In the genomic region with DNA sequence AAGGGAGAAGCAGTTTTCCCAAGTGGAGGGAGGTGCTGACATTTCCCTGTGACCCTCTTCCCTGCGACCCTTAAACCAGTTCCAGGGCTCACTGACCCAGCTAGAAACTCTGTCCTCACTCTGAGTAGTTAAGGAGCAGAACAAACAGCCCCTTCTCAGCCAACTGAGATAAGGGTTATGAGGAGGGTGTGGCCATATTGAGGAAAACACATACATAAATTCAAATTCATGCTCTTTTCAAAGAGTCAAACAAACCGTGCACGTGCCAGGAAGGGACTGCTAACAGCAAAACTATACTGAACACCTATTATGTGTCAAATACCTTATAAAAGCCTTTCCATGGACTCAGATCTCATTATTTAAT, we compare ENCODE assay signal across 11 cellular contexts. TPM values are rescaled to one million over a fixed set of nuclear protein-coding genes. Genes with fewer than 3 reads are reported as not detected.
DNase-seq lines count a peak whose midpoint lies in the region; ATAC-seq and TF ChIP-seq lines count a peak whose summit lies in the region.
"Had no signal": no experiment of that assay in that cellular context is flagged by ENCODE, and none has a peak within 500 bp of the region (broad histone marks: within the 10 kb centered on the region; RNA-seq: fewer than 3 reads in every experiment).

No MANE protein-coding gene starts in this region.

- H3K9ac ChIP-seq in SU-DHL-6 (ENCODE audit: low read length): no peak overlapping the region; the same call in 1 of the 2 replicates
- no peak overlapping the region for H3K9ac ChIP-seq in SK-N-SH
- H3K9ac ChIP-seq: KMS-11 had no signal

- POLR2A ChIA-PET in SK-N-SH (lab: Yijun Ruan, JAX): no interaction called here

- no peak for TF ChIP-seq EP300 in esophagus muscularis mucosa (IDR thresholded peaks at IDR 0.05)
- TF ChIP-seq EP300 in stomach (IDR thresholded peaks at IDR 0.05): no peak
- TF ChIP-seq EP300 in SK-N-SH (IDR thresholded peaks at IDR 0.05; ENCODE audit: borderline replicate concordance in 1 of 2, low read depth in 1 of 2, low read length in 1 of 2): no peak

- H3K79me2 ChIP-seq in SU-DHL-6 (ENCODE audit: insufficient read depth, low read length) (peaks cover 41% of the 10 kb centered on the region), SK-N-SH (ENCODE audit: insufficient read depth) (no peaks in the 10 kb centered on the region)

- TF ChIP-seq POLR2A in esophagus muscularis mucosa (IDR thresholded peaks at IDR 0.05; ENCODE audit: low read depth) (no peak), stomach (IDR thresholded peaks at IDR 0.05) (no peak)

- H3K27me3 ChIP-seq in SU-DHL-6 (ENCODE audit: low read length): no peaks in the 10 kb centered on the region
- no peaks in the 10 kb centered on the region for H3K27me3 ChIP-seq in esophagus muscularis mucosa
- no peaks in the 10 kb centered on the region for H3K27me3 ChIP-seq in stomach
- no peaks in the 10 kb centered on the region for H3K27me3 ChIP-seq in SK-N-SH (ENCODE audit: insufficient read depth)

- peak overlapping the region; percentile 81 to 89 (median 84) for H3K27ac Mint-ChIP-seq in IgD-negative memory B cell

- WGBS in esophagus muscularis mucosa: 54% methylated on average over 3 of the region's 3 CpGs
- WGBS in stomach, 5 donors: 12 to 31% (median 24%) methylated on average over 3 of the region's 3 CpGs
- WGBS in SK-N-SH (ENCODE audit: low lambda C conversion rate): 96% methylated on average over 3 of the region's 3 CpGs

- H3K9me2 ChIP-seq in SU-DHL-6 (replicated peaks; ENCODE audit: insufficient read depth, low read length) (no peaks in the 10 kb centered on the region), SK-N-SH (no peaks in the 10 kb centered on the region)

- no peaks in the 10 kb centered on the region for H4K20me1 ChIP-seq in SU-DHL-6 (ENCODE audit: low read depth, low read length)
- H4K20me1 ChIP-seq in SK-N-SH (ENCODE audit: insufficient read depth): no peaks in the 10 kb centered on the region

- intact Hi-C loops in esophagus muscularis mucosa (cut with DNase I) (no loop called here), stomach (cut with DNase I; ENCODE audit: low total_unique reads) (no loop called here)

- H3K27ac ChIP-seq in SU-DHL-6 (ENCODE audit: low read depth, low read length) (peak overlapping the region; percentile 98), esophagus muscularis mucosa (replicated peaks in 1 of 4) (peak overlapping the region; percentile 12 to 58 (median 46)), stomach (peak overlapping the region; percentile 74 to 93 (median 84)), SK-N-SH (ENCODE audit: low read depth in 2 of 2, low read length in 1 of 2) (no peak overlapping the region)
- H3K27ac ChIP-seq: KMS-11 had no signal

- H2AFZ ChIP-seq in SU-DHL-6 (ENCODE audit: low read depth, low read length, severe bottlenecking): no peak overlapping the region
- no peak overlapping the region for H2AFZ ChIP-seq in SK-N-SH (ENCODE audit: low read depth)

- H3K36me3 Mint-ChIP-seq in IgD-negative memory B cell: peaks cover 9% of the 10 kb centered on the region

- no peak for TF ChIP-seq RAD21 in SK-N-SH (IDR thresholded peaks at IDR 0.05; ENCODE audit: low read length)

- H3K36me3 ChIP-seq in SU-DHL-6 (ENCODE audit: low read length) (no peaks in the 10 kb centered on the region), esophagus muscularis mucosa (no peaks in the 10 kb centered on the region), stomach (no peaks in the 10 kb centered on the region), SK-N-SH (replicated peaks in 1 of 2; ENCODE audit: control insufficient read depth in 1 of 2, insufficient read depth in 2 of 2, low read length in 1 of 2) (no peaks in the 10 kb centered on the region)

- no peak for DNase-seq in esophagus muscularis mucosa (ENCODE audit: extremely low spot score)
- DNase-seq in stomach: peak; percentile 64
- DNase-seq in midbrain (lab: John Stamatoyannopoulos, UW): no peak
- no peak for DNase-seq in SK-N-SH
- DNase-seq: foreskin melanocyte; GDM1; stimulated activated CD4-positive, alpha-beta T cell treated with anti-CD3 and anti-CD28 coated beads, Interleukin-4, amount 100 ng/mL, for 24 hours had no signal

- no peaks in the 10 kb centered on the region for H3K9me3 Mint-ChIP-seq in IgD-negative memory B cell

- peaks cover 65% of the 10 kb centered on the region for H3F3A ChIP-seq in SU-DHL-6 (ENCODE audit: insufficient read depth)
- peaks cover 12% of the 10 kb centered on the region for H3F3A ChIP-seq in SK-N-SH (replicated peaks; ENCODE audit: insufficient read depth)

- H3K4me3 ChIP-seq in SU-DHL-6 (ENCODE audit: insufficient read depth, low read length, poor library complexity, severe bottlenecking) (no peak overlapping the region), esophagus muscularis mucosa (no peak overlapping the region), stomach (peak overlapping the region in 1 of 4 donors; percentile 11), SK-N-SH (ENCODE audit: low read depth in 2 of 2, low read length in 1 of 2) (no peak overlapping the region)

- peak overlapping the region; percentile 36 for H3K4me2 ChIP-seq in SU-DHL-6 (ENCODE audit: low read depth, low read length, poor library complexity, severe bottlenecking)
- H3K4me2 ChIP-seq in SK-N-SH: no peak overlapping the region
- H3K4me2 ChIP-seq: KMS-11 had no signal

- peaks cover 56 to 80% (median 77%) of the 10 kb centered on the region in 3 donors for H3K4me1 Mint-ChIP-seq in IgD-negative memory B cell

- TF ChIP-seq CTCF in SU-DHL-6 (IDR thresholded peaks at IDR 0.05; ENCODE audit: insufficient read depth, low read length, poor library complexity, severe bottlenecking): no peak
- TF ChIP-seq CTCF in esophagus muscularis mucosa (IDR thresholded peaks at IDR 0.05): no peak
- TF ChIP-seq CTCF in stomach (IDR thresholded peaks at IDR 0.05): no peak
- no peak for TF ChIP-seq CTCF in SK-N-SH (IDR thresholded peaks at IDR 0.05)

- ATAC-seq in GM21717 (IDR thresholded peaks at IDR 0.05; ENCODE audit: unreplicated experiment): no peak

- H3K4me3 Mint-ChIP-seq in IgD-negative memory B cell: peak overlapping the region in 3 of 4 donors; percentile 74 to 85 (median 77)

- H3K9me3 ChIP-seq in SU-DHL-6 (ENCODE audit: insufficient read depth, low read length) (no peaks in the 10 kb centered on the region), esophagus muscularis mucosa (no peaks in the 10 kb centered on the region), stomach (no peaks in the 10 kb centered on the region), SK-N-SH (no peaks in the 10 kb centered on the region)

- H3K27me3 Mint-ChIP-seq in IgD-negative memory B cell: peaks cover 2% of the 10 kb centered on the region

- CTCF ChIA-PET in SK-N-SH (lab: Yijun Ruan, JAX): interaction anchor here (1.2 to 2.8 kb wide), 2 partner anchors 13 to 102 kb away, joined by 4 to 14 read pairs; no protein-coding TSS in a partner anchor

- H3K4me1 ChIP-seq in esophagus muscularis mucosa (peaks cover 33 to 77% (median 75%) of the 10 kb centered on the region in 4 donors), stomach (peaks cover 47 to 99% (median 89%) of the 10 kb centered on the region in 4 donors), SK-N-SH (ENCODE audit: control insufficient read depth in 1 of 2, insufficient read depth in 2 of 2, low read depth in 1 of 2, low read length in 1 of 2) (peaks cover 0 to 31% of the 10 kb centered on the region in 2 experiments; a peak in 1 of 4 replicates)

TF ChIP-seq in SK-N-SH, 30 proteins besides CTCF, POLR2A, EP300 and RAD21 (continues in another document):
- TF ChIP-seq GABPA (IDR thresholded peaks at IDR 0.05; ENCODE audit: low read depth) (no peak), FOXM1 (IDR thresholded peaks at IDR 0.05; ENCODE audit: low read depth) (no peak), MXI1 (IDR thresholded peaks at IDR 0.05; ENCODE audit: low read depth, low read length) (no peak), ZBTB33 (IDR thresholded peaks at IDR 0.05; ENCODE audit: borderline replicate concordance, low read depth) (no peak), USF1 (IDR thresholded peaks at IDR 0.05; ENCODE audit: borderline replicate concordance, low read depth) (no peak), TAF1 (IDR thresholded peaks at IDR 0.05; ENCODE audit: borderline replicate concordance, low read depth, low read length) (no peak), RXRA (IDR thresholded peaks at IDR 0.05; ENCODE audit: borderline replicate concordance, low read depth) (no peak)
- TF ChIP-seq, protein P1, sequence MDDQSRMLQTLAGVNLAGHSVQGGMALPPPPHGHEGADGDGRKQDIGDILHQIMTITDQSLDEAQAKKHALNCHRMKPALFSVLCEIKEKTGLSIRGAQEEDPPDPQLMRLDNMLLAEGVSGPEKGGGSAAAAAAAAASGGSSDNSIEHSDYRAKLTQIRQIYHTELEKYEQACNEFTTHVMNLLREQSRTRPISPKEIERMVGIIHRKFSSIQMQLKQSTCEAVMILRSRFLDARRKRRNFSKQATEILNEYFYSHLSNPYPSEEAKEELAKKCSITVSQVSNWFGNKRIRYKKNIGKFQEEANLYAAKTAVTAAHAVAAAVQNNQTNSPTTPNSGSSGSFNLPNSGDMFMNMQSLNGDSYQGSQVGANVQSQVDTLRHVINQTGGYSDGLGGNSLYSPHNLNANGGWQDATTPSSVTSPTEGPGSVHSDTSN (IDR thresholded peaks at IDR 0.05): no peak

RNA-seq across cellular contexts. Expression of gene AKNA, which starts 4.9 kb away (rescaled TPM):
- polyA plus RNA-seq in IgD-negative memory B cell (25.4 TPM), stomach (10 to 100 TPM; 12.2 to 13.6 (median 12.3) TPM), SK-N-SH (2012; rRNA removed) (0.70 and 0.84 TPM in 2 replicates)
- total RNA-seq in esophagus muscularis mucosa (10 to 100 TPM; 12.5 to 18.5 (median 17.3) TPM), stomach (10 to 100 TPM; 13.4 to 85.8 (median 31.0) TPM)
- polyA plus RNA-seq in SK-N-SH (2012; cell fraction: cytosol; rRNA removed): 0.28 and 0.55 TPM in 2 replicates
- 2.4 and 3.0 TPM in 2 replicates for polyA plus RNA-seq in SK-N-SH (2012; cell fraction: nucleus; rRNA removed)

Comparison
In these comparisons a context has a peak if more than half of its experiments do, and no peak if none do; other contexts are left out.
1. H3K27ac ChIP-seq: peak in SU-DHL-6 (single experiment), esophagus muscularis mucosa (4 of 4) and stomach (5 of 5); none in SK-N-SH (0 of 2).